15 cellular contexts compared by ENCODE assay signal in genomic region chr4:70768301-70768948, GRCh38.
"Had no signal": no experiment of that assay in that cellular context is flagged by ENCODE, and none has a peak within 500 bp of the region (broad histone marks: within the 10 kb centered on the region; RNA-seq: fewer than 3 reads in every experiment).

No MANE protein-coding gene starts in this region.

- H3K27ac ChIP-seq: gastroesophageal sphincter, hepatocyte, ovary, skin epidermis, tibial artery, uterus had no signal

- ATAC-seq: gastroesophageal sphincter, left ventricle myocardium superior had no signal

- H3K36me3 ChIP-seq: ovary, uterus had no signal

- H3K27ac Mint-ChIP-seq: activated naive CD8-positive, alpha-beta T cell; activated T-cell treated with anti-CD3 and anti-CD28 coated beads, Interleukin-2, amount 50 U/mL, for 24 hours had no signal

- H3K4me3 ChIP-seq: gastroesophageal sphincter, hepatocyte, ovary, skin epidermis, tibial artery, uterus had no signal

- H3K4me3 Mint-ChIP-seq: activated naive CD8-positive, alpha-beta T cell; activated T-cell treated with anti-CD3 and anti-CD28 coated beads, Interleukin-2, amount 50 U/mL, for 24 hours had no signal

- H3K9me3 Mint-ChIP-seq: activated T-cell treated with anti-CD3 and anti-CD28 coated beads, Interleukin-2, amount 50 U/mL, for 24 hours had no signal

- DNase-seq: activated CD4-positive, CD25-positive, alpha-beta regulatory T cell; activated effector memory CD4-positive, alpha-beta T cell treated with anti-CD3 and anti-CD28 coated beads, Interleukin-2, amount 50 U/mL, for 16 hours; activated T-cell treated with anti-CD3 and anti-CD28 coated beads, Interleukin-2, amount 50 U/mL, for 24 hours; amygdala; kidney; left ventricle myocardium superior; mesendoderm; ovary; T-helper 2 cell; tibial artery; uterus had no signal

- H3K27me3 Mint-ChIP-seq: activated naive CD8-positive, alpha-beta T cell; activated T-cell treated with anti-CD3 and anti-CD28 coated beads, Interleukin-2, amount 50 U/mL, for 24 hours had no signal

- H3K27me3 ChIP-seq: gastroesophageal sphincter, hepatocyte, ovary, tibial artery, uterus had no signal
